In genomic region chr13:21014666-21015170, GRCh38 we compare ENCODE assay signal across 9 cellular contexts. TPM values are rescaled to one million over a fixed set of nuclear protein-coding genes. Genes with fewer than 3 reads are reported as not detected.
DNase-seq lines count a peak whose midpoint lies in the region; ATAC-seq and TF ChIP-seq lines count a peak whose summit lies in the region.
"Had no signal": no experiment of that assay in that cellular context is flagged by ENCODE, and none has a peak within 500 bp of the region (broad histone marks: within the 10 kb centered on the region; RNA-seq: fewer than 3 reads in every experiment).

No MANE protein-coding gene starts in this region.

- POLR2A ChIA-PET in Panc1 (lab: Charles Lee), result no interaction called here

- TF ChIP-seq POLR2A in ovary (IDR thresholded peaks at IDR 0.05), result no peak
- TF ChIP-seq POLR2A in erythroblast (IDR thresholded peaks at IDR 0.05; ENCODE audit: low read length), result no peak

- TF ChIP-seq CTCF in AG09319 (IDR thresholded peaks at IDR 0.05; ENCODE audit: low read depth, low read length) (no peak), Panc1 (IDR thresholded peaks at IDR 0.05) (no peak), foreskin fibroblast (IDR thresholded peaks at IDR 0.05; ENCODE audit: low read depth, low read length) (no peak), ovary (IDR thresholded peaks at IDR 0.05) (no peak)

- CTCF ChIA-PET in Panc1 (lab: Charles Lee), result interaction anchor here (0.6 kb wide), 1 partner anchor 111 kb away, joined by 4 read pairs; no protein-coding TSS in a partner anchor

- H3K4me3 ChIP-seq in Panc1 (ENCODE audit: low read depth in 2 of 2, low read length in 2 of 2), result no peak overlapping the region
- peak overlapping the region in 1 of 2 donors; percentile 4 for H3K4me3 ChIP-seq in foreskin fibroblast (ENCODE audit: low read depth in 1 of 2, low read length in 2 of 2)
- no peak overlapping the region for H3K4me3 ChIP-seq in ovary

- H3K27ac ChIP-seq in Panc1 (ENCODE audit: low read length), result peak overlapping the region; percentile 29
- H3K27ac ChIP-seq in ovary, result peak overlapping the region in 1 of 2 donors; percentile 67

- intact Hi-C loops in Panc1 (cut with micrococcal nuclease; ENCODE audit: unreplicated experiment) (no loop called here), ovary (cut with DNase I) (no loop called here)

- TF ChIP-seq EP300 in ovary (IDR thresholded peaks at IDR 0.05), result no peak

- peak; percentile 47; the same call in 1 of the 2 replicates for ATAC-seq in Panc1

- no peaks in the 10 kb centered on the region for H3K9me3 ChIP-seq in Panc1 (ENCODE audit: control insufficient read depth, insufficient read depth, low read depth, low read length)
- no peaks in the 10 kb centered on the region for H3K9me3 ChIP-seq in ovary

- in situ Hi-C loops in Panc1 (cut with HindIII; ENCODE audit: low pct_unique_long_range_greater_than_20kb, low sequenced_read_pairs), result no loop called here

- no TSS peak for BruUV-seq in Panc1 (replicated peaks; lab: Mats Ljungman, UMichigan)

- H3K36me3 ChIP-seq in Panc1 (ENCODE audit: control insufficient read depth, insufficient read depth, low read length) (no peaks in the 10 kb centered on the region), ovary (no peaks in the 10 kb centered on the region)

- WGBS in ovary, 3 donors, result 9 to 14% (median 13%) methylated on average over 6 of the region's 6 CpGs

- DNase-seq in AG09319 (ENCODE audit: extremely low read depth, low read depth) (peak; percentile 80), Panc1 (ENCODE audit: low read depth, low spot score) (no peak), foreskin fibroblast (peak; percentile 85 to 90), ovary (peak; percentile 48 to 65 (median 56)), NCI-H524 treated with DMSO at 0.1 percent for 48 hours (lab: John Stamatoyannopoulos, UW) (no peak), erythroblast (lab: John Stamatoyannopoulos, UW) (no peak), occipital lobe (lab: John Stamatoyannopoulos, UW) (no peak), nucleus accumbens (lab: John Stamatoyannopoulos, UW) (no peak)
- DNase-seq: GF-D8 had no signal

- H3K4me1 ChIP-seq in Panc1 (ENCODE audit: control insufficient read depth, insufficient read depth, low read length), result peaks cover 29% of the 10 kb centered on the region
- H3K4me1 ChIP-seq in ovary (ENCODE audit: insufficient read depth), result peaks cover 31% of the 10 kb centered on the region

- no peaks in the 10 kb centered on the region for H3K27me3 ChIP-seq in Panc1 (ENCODE audit: control insufficient read depth, insufficient read depth, low read length)
- H3K27me3 ChIP-seq in ovary, result no peaks in the 10 kb centered on the region

RNA-seq across cellular contexts. Expression of gene LATS2, which starts 46.7 kb away (rescaled TPM):
- total RNA-seq in Panc1 (2021; ENCODE audit: unreplicated experiment) (24.5 TPM), ovary (10 to 100 TPM; 17.2 to 41.9 (median 24.2) TPM), occipital lobe (2.2 TPM)
- polyA plus RNA-seq in Panc1 (2012; ENCODE audit: insufficient read length), result 11.9 TPM
- 10 to 100 TPM; 12.5 to 19.1 TPM for polyA plus RNA-seq in ovary

Comparison
In these comparisons a context has a peak if more than half of its experiments do, and no peak if none do; other contexts are left out.
1. DNase-seq: peak in AG09319 (single experiment), foreskin fibroblast (2 of 2) and ovary (5 of 5); none in Panc1 (single experiment), NCI-H524 treated with DMSO at 0.1 percent for 48 hours (single experiment), erythroblast (0 of 2), occipital lobe (single experiment) and nucleus accumbens (0 of 56).